Comparison of ENCODE assay signal across 18 cellular contexts in genomic region chrX:154649864-154650510, GRCh38. TPM values are rescaled to one million over a fixed set of nuclear protein-coding genes. Genes with fewer than 3 reads are reported as not detected.
"Had no signal": no experiment of that assay in that cellular context is flagged by ENCODE, and none has a peak within 500 bp of the region (broad histone marks: within the 10 kb centered on the region; RNA-seq: fewer than 3 reads in every experiment).

No MANE protein-coding gene starts in this region.

- H3K4me1 Mint-ChIP-seq: activated naive CD8-positive, alpha-beta T cell treated with anti-CD3 and anti-CD28 coated beads, Interleukin-2, amount 50 U/mL, for 24 hours had no signal

- ATAC-seq: activated naive CD8-positive, alpha-beta T cell treated with anti-CD3 and anti-CD28 coated beads, Interleukin-2, amount 50 U/mL, for 24 hours; psoas muscle had no signal

- H3K4me3 Mint-ChIP-seq: activated naive CD4-positive, alpha-beta T cell treated with anti-CD3 and anti-CD28 coated beads for 36 hours; activated naive CD8-positive, alpha-beta T cell treated with anti-CD3 and anti-CD28 coated beads, Interleukin-2, amount 50 U/mL, for 24 hours; nephron progenitor cell had no signal

- DNase-seq: activated CD4-positive, CD25-positive, alpha-beta regulatory T cell treated with anti-CD3 and anti-CD28 coated beads, Interleukin-2, amount 50 U/mL, for 72 hours; activated naive CD4-positive, alpha-beta T cell treated with anti-CD3 and anti-CD28 coated beads for 36 hours; activated naive CD8-positive, alpha-beta T cell treated with anti-CD3 and anti-CD28 coated beads, Interleukin-2, amount 50 U/mL, for 24 hours; activated T-cell treated with anti-CD3 and anti-CD28 coated beads for 4 hours; cerebellar nuclear complex; hippocampal formation; nephron progenitor cell; occipital lobe; psoas muscle; right lobe of liver; stimulated activated CD4-positive, alpha-beta T cell treated with anti-CD3 and anti-CD28 coated beads, Interleukin-1b, Interleukin-23, amount 100 ng/mL, for 48 hours; stomach; T-helper 9 cell had no signal

- H3K27ac Mint-ChIP-seq: activated naive CD4-positive, alpha-beta T cell treated with anti-CD3 and anti-CD28 coated beads for 36 hours; activated naive CD8-positive, alpha-beta T cell treated with anti-CD3 and anti-CD28 coated beads, Interleukin-2, amount 50 U/mL, for 24 hours had no signal

- H3K9me3 Mint-ChIP-seq: activated naive CD4-positive, alpha-beta T cell treated with anti-CD3 and anti-CD28 coated beads for 36 hours; activated naive CD8-positive, alpha-beta T cell treated with anti-CD3 and anti-CD28 coated beads, Interleukin-2, amount 50 U/mL, for 24 hours had no signal

- H3K27me3 Mint-ChIP-seq: activated naive CD8-positive, alpha-beta T cell treated with anti-CD3 and anti-CD28 coated beads, Interleukin-2, amount 50 U/mL, for 24 hours had no signal

RNA-seq across cellular contexts. Expression of gene CTAG2, which starts 3.4 kb away (rescaled TPM):
- total RNA-seq: activated naive CD4-positive, alpha-beta T cell treated with anti-CD3 and anti-CD28 coated beads for 36 hours; aorta; esophagus muscularis mucosa; glomerular endothelial cell; kidney epithelial cell; liver; occipital lobe; right lobe of liver; stomach had no signal

RNA-seq across cellular contexts. Expression of gene CTAG1B, which starts 30.9 kb away (rescaled TPM):
- total RNA-seq: activated naive CD4-positive, alpha-beta T cell treated with anti-CD3 and anti-CD28 coated beads for 36 hours; aorta; esophagus muscularis mucosa; glomerular endothelial cell; kidney epithelial cell; liver; occipital lobe; psoas muscle; right lobe of liver; stomach had no signal
